Comparison of ENCODE assay signal across 24 cellular contexts in genomic region chr16:85251225-85251760, GRCh38.
"Had no signal": no experiment of that assay in that cellular context is flagged by ENCODE, and none has a peak within 500 bp of the region (broad histone marks: within the 10 kb centered on the region; RNA-seq: fewer than 3 reads in every experiment).

No MANE protein-coding gene starts in this region.

- H3K27ac ChIP-seq: colonic mucosa, esophagus squamous epithelium, gastroesophageal sphincter, left ventricle myocardium inferior, lower lobe of right lung, parathyroid adenoma, prostate gland, stomach, thoracic aorta, transverse colon had no signal

- H3K27ac Mint-ChIP-seq: immature natural killer cell; memory B cell; natural killer cell treated with Interleukin-12 subunit alpha and Interleukin-12 subunit beta and Interleukin-15 and Interleukin-18, amount 100 ng/mL, for 72 hours had no signal

- H3K4me1 ChIP-seq: colonic mucosa, left ventricle myocardium inferior, lower lobe of right lung, prostate gland, transverse colon had no signal

- H3K4me3 Mint-ChIP-seq: immature natural killer cell; memory B cell; natural killer cell treated with Interleukin-12 subunit alpha and Interleukin-12 subunit beta and Interleukin-15 and Interleukin-18, amount 100 ng/mL, for 72 hours had no signal

- H3K36me3 Mint-ChIP-seq: immature natural killer cell; memory B cell; natural killer cell treated with Interleukin-12 subunit alpha and Interleukin-12 subunit beta and Interleukin-15 and Interleukin-18, amount 100 ng/mL, for 72 hours had no signal

- H3K9me3 Mint-ChIP-seq: immature natural killer cell; memory B cell; natural killer cell treated with Interleukin-12 subunit alpha and Interleukin-12 subunit beta and Interleukin-15 and Interleukin-18, amount 100 ng/mL, for 72 hours had no signal

- H3K27me3 ChIP-seq: colonic mucosa, gastroesophageal sphincter, stomach, transverse colon had no signal

- H3K9ac ChIP-seq: parathyroid adenoma had no signal

- H2AFZ ChIP-seq: parathyroid adenoma had no signal

- H3K4me3 ChIP-seq: colonic mucosa, esophagus squamous epithelium, gastroesophageal sphincter, left ventricle myocardium inferior, lower lobe of right lung, prostate gland, stomach, thoracic aorta, transverse colon had no signal

- FAIRE-seq: keratinocyte had no signal

- H3K9me3 ChIP-seq: colonic mucosa, esophagus squamous epithelium, gastroesophageal sphincter, left ventricle myocardium inferior, lower lobe of right lung, prostate gland, stomach, thoracic aorta, transverse colon had no signal

- H3K36me3 ChIP-seq: colonic mucosa, esophagus squamous epithelium, gastroesophageal sphincter, left ventricle myocardium inferior, lower lobe of right lung, prostate gland, stomach, thoracic aorta, transverse colon had no signal

- DNase-seq: colonic mucosa; dermis blood vessel endothelial cell; esophagus squamous epithelium; foreskin fibroblast; glutamatergic neuron; immature natural killer cell; left ventricle myocardium inferior; lower lobe of right lung; midbrain; retina; stimulated activated CD4-positive, alpha-beta T cell treated with anti-CD3 and anti-CD28 coated beads, Interleukin-2, amount 100 ng/mL, for 24 hours; stimulated activated CD4-positive, alpha-beta T cell treated with anti-CD3 and anti-CD28 coated beads, Interleukin-4, amount 100 ng/mL, for 4 hours; stimulated activated naive CD4-positive, alpha-beta T cell; stomach; substantia nigra; transverse colon had no signal

- ATAC-seq: gastroesophageal sphincter; lower lobe of right lung; natural killer cell treated with Interleukin-12 subunit alpha and Interleukin-12 subunit beta and Interleukin-15 and Interleukin-18, amount 100 ng/mL, for 72 hours; sciatic nerve had no signal

- H3K4me1 Mint-ChIP-seq: immature natural killer cell, memory B cell had no signal
